In genomic region chr20:62489186-62489939, GRCh38 we compare ENCODE assay signal across 1 cellular context.
TF ChIP-seq lines count a peak whose summit lies in the region.

No MANE protein-coding gene starts in this region.

TF ChIP-seq in HEK293, 187 proteins besides CTCF, POLR2A, EP300 and RAD21 (continued from another document):
- TF ChIP-seq ZBTB49 (tag by site-specific recombination; IDR thresholded peaks at IDR 0.05; ENCODE audit: low read depth) (no peak), ZNF624 (tag by site-specific recombination; IDR thresholded peaks at IDR 0.05) (no peak), EGR2 (tag by site-specific recombination; IDR thresholded peaks at IDR 0.05; ENCODE audit: low read depth) (no peak), KLF17 (tag by site-specific recombination; IDR thresholded peaks at IDR 0.05) (0 out of 2 replicates have a peak, but pooled peaks have one; percentile 46), HIC1 (tag by site-specific recombination; IDR thresholded peaks at IDR 0.05) (0 out of 2 replicates have a peak, but pooled peaks have one; percentile 39), PATZ1 (tag by site-specific recombination; IDR thresholded peaks at IDR 0.05) (0 out of 2 replicates have a peak, but pooled peaks have one; percentile 11), GLIS2 (tag by site-specific recombination; IDR thresholded peaks at IDR 0.05) (peak; percentile 48; the same call in 1 of the 2 replicates), ZSCAN30 (tag by site-specific recombination; IDR thresholded peaks at IDR 0.05) (no peak), ZBTB48 (tag by site-specific recombination; IDR thresholded peaks at IDR 0.05) (0 out of 2 replicates have a peak, but pooled peaks have one; percentile 37), ZNF16 (tag by site-specific recombination; IDR thresholded peaks at IDR 0.05; ENCODE audit: low read depth) (no peak)
